In genomic region chr19:53875602-53876340, GRCh38 we compare ENCODE assay signal across 18 cellular contexts. TPM values are rescaled to one million over a fixed set of nuclear protein-coding genes. Genes with fewer than 3 reads are reported as not detected.
A peak's percentile ranks its signal among the peaks of the same experiment; 100 is the strongest.
DNase-seq lines count a peak whose midpoint lies in the region; ATAC-seq, FAIRE-seq and TF ChIP-seq lines count a peak whose summit lies in the region.
"Had no signal": no experiment of that assay in that cellular context is flagged by ENCODE, and none has a peak within 500 bp of the region (broad histone marks: within the 10 kb centered on the region; RNA-seq: fewer than 3 reads in every experiment).

No MANE protein-coding gene starts in this region.

- TSS peak; percentile 75 for BruUV-seq in Panc1 (replicated peaks; lab: Mats Ljungman, UMichigan)

- no peak overlapping the region for H2BK12ac ChIP-seq in H1 (ENCODE audit: low read depth, low read length)

- intact Hi-C loops in Panc1 (cut with micrococcal nuclease; ENCODE audit: unreplicated experiment) (no loop called here), testis (cut with DNase I; ENCODE audit: low total_unique reads) (no loop called here)

- H2BK5ac ChIP-seq in H1 (ENCODE audit: low read depth, low read length): no peak overlapping the region

- CTCF ChIA-PET in A549 (lab: Yijun Ruan, JAX) (interaction anchor here (1.0 to 2.2 kb wide), 6 partner anchors 9 to 261 kb away, joined by 3 to 7 read pairs (median 4); no protein-coding TSS in a partner anchor), Panc1 (lab: Charles Lee) (interaction anchor here (0.6 to 0.7 kb wide), 2 partner anchors 16 to 72 kb away, joined by 3 to 5 read pairs; no protein-coding TSS in a partner anchor), H1 (lab: Charles Lee; ENCODE audit: partially characterized antibody) (interaction anchor here (1.0 to 2.1 kb wide), 6 partner anchors 19 to 148 kb away, joined by 3 to 8 read pairs (median 6); no protein-coding TSS in a partner anchor)

- no peak for ATAC-seq in A549
- no peak for ATAC-seq in Panc1
- ATAC-seq in GM19397 (IDR thresholded peaks at IDR 0.05; ENCODE audit: unreplicated experiment): no peak
- no peak for ATAC-seq in GM18909 (IDR thresholded peaks at IDR 0.05; ENCODE audit: poor library complexity, unreplicated experiment)

- POLR2A ChIA-PET in A549 (lab: Yijun Ruan, JAX): interaction anchor here (1.1 to 2.3 kb wide), 2 partner anchors 8 to 105 kb away, joined by 6 to 12 read pairs; partner anchors contain the start of gene MYADM
- POLR2A ChIA-PET in Panc1 (lab: Charles Lee): interaction anchor here (0.5 to 3.0 kb wide), 3 partner anchors 8 to 585 kb away, joined by 7 to 16 read pairs (median 8); partner anchors contain the start of gene MYADM
- POLR2A ChIA-PET in H1 (lab: Charles Lee; ENCODE audit: partially characterized antibody): interaction anchor here (0.9 to 4.5 kb wide), 7 partner anchors 9 to 107 kb away, joined by 3 to 96 read pairs (median 4); partner anchors contain the start of gene MYADM

- H3K9ac ChIP-seq in BLaER1: 0 out of 2 replicates have a peak overlapping the region, but pooled peaks have one; percentile 62
- no peak overlapping the region for H3K9ac ChIP-seq in H1 (replicated peaks in 1 of 4; ENCODE audit: extremely low read depth in 1 of 4, low read depth in 3 of 4, low read length in 3 of 4)

- in situ Hi-C loops in Panc1 (cut with HindIII; ENCODE audit: low pct_unique_long_range_greater_than_20kb, low sequenced_read_pairs): no loop called here

- no peak overlapping the region for H2BK15ac ChIP-seq in H1 (ENCODE audit: low read length)

- no peak for TF ChIP-seq EP300 in A549 (IDR thresholded peaks at IDR 0.05)
- TF ChIP-seq EP300 in H1 (IDR thresholded peaks at IDR 0.05; ENCODE audit: borderline replicate concordance in 1 of 2, low read depth in 2 of 2, low read length in 2 of 2): no peak

- no peak overlapping the region for H4K5ac ChIP-seq in H1 (ENCODE audit: insufficient read length, low read depth, low read length)

- H3K4me1 ChIP-seq in A549 (no peaks in the 10 kb centered on the region; the same call in 2 of the 3 replicates), BLaER1 (peaks cover 95% of the 10 kb centered on the region), Panc1 (ENCODE audit: control insufficient read depth, insufficient read depth, low read length) (peaks cover 45% of the 10 kb centered on the region), H1 (replicated peaks in 1 of 4; ENCODE audit: control insufficient read depth in 3 of 4, insufficient read depth in 4 of 4, low read length in 3 of 4) (peaks cover 0 to 6% (median 4%) of the 10 kb centered on the region in 4 experiments; a peak in 6 of 7 replicates), testis (peaks cover 12% of the 10 kb centered on the region)
- H3K4me1 ChIP-seq: BE2C, prostate gland had no signal

- TF ChIP-seq POLR2A in A549 (IDR thresholded peaks at IDR 0.05; ENCODE audit: low read length): no peak
- peak; percentile 27 to 53; a peak in 1 of 3 replicates for TF ChIP-seq POLR2A in H1 (IDR thresholded peaks at IDR 0.05; ENCODE audit: control extremely low read depth in 1 of 2, low read depth in 2 of 2, low read length in 2 of 2)
- TF ChIP-seq POLR2A in testis (IDR thresholded peaks at IDR 0.05): no peak

- no peak overlapping the region for H3K4me3 ChIP-seq in A549
- no peak overlapping the region for H3K4me3 ChIP-seq in BLaER1
- H3K4me3 ChIP-seq in Panc1 (ENCODE audit: low read depth in 2 of 2, low read length in 2 of 2): no peak overlapping the region
- H3K4me3 ChIP-seq in H1 (ENCODE audit: extremely low read depth in 1 of 4, insufficient read depth in 2 of 4, low read depth in 3 of 4, low read length in 4 of 4): no peak overlapping the region
- no peak overlapping the region for H3K4me3 ChIP-seq in testis
- H3K4me3 ChIP-seq: lung, MG63, prostate gland, smooth muscle cell had no signal

- no peak overlapping the region for H3K4ac ChIP-seq in H1 (replicated peaks; ENCODE audit: insufficient read length, low read depth, low read length)

- no peak overlapping the region for H2AFZ ChIP-seq in H1 (ENCODE audit: low read length)

- DNase-seq in A549 (ENCODE audit: low read depth in 1 of 2, low spot score in 1 of 2) (no peak), Panc1 (ENCODE audit: low read depth, low spot score) (no peak), H1 (ENCODE audit: low read depth in 1 of 2, low spot score in 2 of 2) (no peak), testis (no peak)
- DNase-seq: activated CD4-positive, alpha-beta T cell treated with anti-CD3 and anti-CD28 coated beads, Interleukin-2, amount 50 U/mL, for 48 hours; anterior cingulate cortex; BE2C; MG63; NCI-H1436 treated with DMSO at 0.1 percent for 48 hours; stimulated activated CD8-positive, alpha-beta memory T cell treated with anti-CD3 and anti-CD28 coated beads, Interleukin-4, amount 100 ng/mL, for 48 hours had no signal

- 93% methylated on average over 17 of the region's 17 CpGs for WGBS in A549 (ENCODE audit: missing lambda C conversion rate)
- 93% methylated on average over 17 of the region's 17 CpGs; no CpG with 5 or more reads in 1 of the 2 experiments for WGBS in H1 (ENCODE audit: extremely low coverage in 1 of 2, insufficient coverage in 1 of 2, insufficient read length in 1 of 2, insufficient replicate concordance in 2 of 2, low coverage in 1 of 2, low lambda C conversion rate in 2 of 2, missing lambda C conversion rate in 1 of 2), 2 experiments
- WGBS in testis, 2 donors: 65 to 75% methylated on average over 17 of the region's 17 CpGs

- no peaks in the 10 kb centered on the region for H3K27me3 ChIP-seq in BLaER1
- no peaks in the 10 kb centered on the region for H3K27me3 ChIP-seq in Panc1 (ENCODE audit: control insufficient read depth, insufficient read depth, low read length)
- peaks cover 0 to 3% (median 0%) of the 10 kb centered on the region in 4 experiments; a peak in 2 of 7 replicates for H3K27me3 ChIP-seq in H1 (replicated peaks in 1 of 4; ENCODE audit: control insufficient read depth in 3 of 4, extremely low read depth in 1 of 4, insufficient read depth in 3 of 4, low read length in 3 of 4)
- no peaks in the 10 kb centered on the region for H3K27me3 ChIP-seq in testis
- H3K27me3 ChIP-seq: BE2C had no signal

- H4K8ac ChIP-seq in H1 (ENCODE audit: extremely low read depth, insufficient read depth, low read length): no peak overlapping the region

- no peak overlapping the region for H2AK5ac ChIP-seq in H1 (ENCODE audit: low read depth, low read length)

- H3K23me2 ChIP-seq in H1 (ENCODE audit: low read depth, low read length): peaks cover 8% of the 10 kb centered on the region

- H3K4me2 ChIP-seq in A549 (no peak overlapping the region), BLaER1 (peak overlapping the region; percentile 91), H1 (ENCODE audit: insufficient read depth in 1 of 2, low read depth in 2 of 2, low read length in 2 of 2) (no peak overlapping the region)
- H3K4me2 ChIP-seq: smooth muscle cell had no signal

- H3K14ac ChIP-seq in H1 (ENCODE audit: insufficient read length): no peak overlapping the region

- H4K20me1 ChIP-seq in BLaER1: peaks cover 66% of the 10 kb centered on the region
- peaks cover 1 to 9% of the 10 kb centered on the region in 2 experiments for H4K20me1 ChIP-seq in H1 (replicated peaks in 1 of 2; ENCODE audit: control insufficient read depth in 1 of 2, insufficient read depth in 2 of 2, low read length in 2 of 2)

- H3K23ac ChIP-seq in H1 (ENCODE audit: insufficient read length): no peak overlapping the region

- TF ChIP-seq RAD21 in A549 (conservative IDR thresholded peaks at IDR 0.05 in 1 of 2, IDR thresholded peaks at IDR 0.05 in 1 of 2) (no peak), H1 (IDR thresholded peaks at IDR 0.05 in 1 of 2, conservative IDR thresholded peaks at IDR 0.05 in 1 of 2; ENCODE audit: low read depth in 2 of 2, low read length in 2 of 2) (no peak)

- no peak overlapping the region for H3K56ac ChIP-seq in H1 (replicated peaks; ENCODE audit: insufficient read length, low read depth, low read length)

- FAIRE-seq in A549 (lab: Jason Lieb, UNC) (no peak), H1 (lab: Jason Lieb, UNC) (no peak)
- FAIRE-seq: endometrium, RCC 7860 had no signal

- TF ChIP-seq CTCF in A549 (IDR thresholded peaks at IDR 0.05) (no peak), Panc1 (IDR thresholded peaks at IDR 0.05) (no peak), H1 (IDR thresholded peaks at IDR 0.05; ENCODE audit: control extremely low read depth in 1 of 3, insufficient read depth in 1 of 3, low read depth in 1 of 3, low read length in 3 of 3) (no peak), testis (IDR thresholded peaks at IDR 0.05) (no peak)

- H3K9me3 ChIP-seq in A549: no peaks in the 10 kb centered on the region
- no peaks in the 10 kb centered on the region for H3K9me3 ChIP-seq in BLaER1
- H3K9me3 ChIP-seq in Panc1 (ENCODE audit: control insufficient read depth, insufficient read depth, low read depth, low read length): no peaks in the 10 kb centered on the region
- no peaks in the 10 kb centered on the region for H3K9me3 ChIP-seq in H1 (ENCODE audit: insufficient read depth in 2 of 2, low read depth in 1 of 2, low read length in 1 of 2)
- no peaks in the 10 kb centered on the region for H3K9me3 ChIP-seq in testis
- H3K9me3 ChIP-seq: BE2C, MG63, prostate gland had no signal

- H2BK120ac ChIP-seq in H1 (replicated peaks; ENCODE audit: low read depth, low read length): no peak overlapping the region

- H3K27ac ChIP-seq in A549 (no peak overlapping the region), BLaER1 (0 out of 2 replicates have a peak overlapping the region, but pooled peaks have one; percentile 18), Panc1 (ENCODE audit: low read length) (peak overlapping the region; percentile 24; the same call in 1 of the 2 replicates), H1 (ENCODE audit: low read depth, low read length) (no peak overlapping the region), testis (peak overlapping the region in 1 of 2 donors; percentile 43)
- H3K27ac ChIP-seq: prostate gland had no signal

- peaks cover 6% of the 10 kb centered on the region; the same call in 1 of the 2 replicates for H3K79me1 ChIP-seq in H1 (ENCODE audit: low read depth, low read length)

- no peak overlapping the region for H3K18ac ChIP-seq in H1 (ENCODE audit: extremely low read depth, low read length)

- H3K79me2 ChIP-seq in H1 (ENCODE audit: control insufficient read depth in 1 of 2, insufficient read depth in 2 of 2, low read length in 2 of 2): peaks cover 0 to 8% of the 10 kb centered on the region in 2 experiments; a peak in 1 of 4 replicates

- no peak overlapping the region for H2BK20ac ChIP-seq in H1 (ENCODE audit: low read length)

- H3K36me3 ChIP-seq in BLaER1: peaks cover 51% of the 10 kb centered on the region
- 0 out of 2 replicates have a peak, but pooled peaks cover 6% of the 10 kb centered on the region for H3K36me3 ChIP-seq in Panc1 (ENCODE audit: control insufficient read depth, insufficient read depth, low read length)
- peaks cover 7 to 30% (median 16%) of the 10 kb centered on the region in 4 experiments; a peak in 6 of 8 replicates for H3K36me3 ChIP-seq in H1 (ENCODE audit: control insufficient read depth in 2 of 4, insufficient read depth in 4 of 4, low read length in 3 of 4)
- no peaks in the 10 kb centered on the region for H3K36me3 ChIP-seq in testis (ENCODE audit: low read depth, missing control alignments)

- H4K91ac ChIP-seq in H1 (replicated peaks; ENCODE audit: insufficient read length, low read length): no peak overlapping the region

RNA-seq across cellular contexts. Expression of gene PRKCG, which starts 6.2 kb away (rescaled TPM):
- polyA plus RNA-seq in A549 (2011; rRNA removed) (0.61 and 0.79 TPM in 2 replicates), A549 (2017; fragmentation: RNase III; extraction: RNeasy Plus Mini Kit Qiagen cat#74134 plus additional on column Dnase treatment) (0.81 to 0.96 TPM (median 0.81 TPM) in 3 replicates), H1 (2011; rRNA removed) (6.1 and 14.0 TPM in 2 replicates), testis (ENCODE audit: insufficient read depth, low read depth, low replicate concordance) (4.3 TPM)
- 1.2 and 1.3 TPM in 2 replicates for polyA plus RNA-seq in A549 (2012; cell fraction: cytosol; rRNA removed)
- polyA plus RNA-seq in A549 (2012; cell fraction: nucleus; rRNA removed): 8.9 and 9.2 TPM in 2 replicates
- polyA minus RNA-seq in A549 (2011; rRNA and poly(A)+ RNA removed): 1.5 and 2.6 TPM in 2 replicates
- total RNA-seq in Panc1 (2021; ENCODE audit: unreplicated experiment) (2.5 TPM), testis (10 to 100 TPM in 1 of 2 donors, 1 to 10 TPM in 1; 3.7 to 10.6 TPM)
- polyA plus RNA-seq in Panc1 (2012; ENCODE audit: insufficient read length): 4.2 TPM
- 10.6 and 12.4 TPM in 2 replicates for total RNA-seq in H1 (2021; fragmentation: NEBNext Ultra II Directional; extraction: Animal tissue kit (Norgen Biotek cat#: 25700))
- polyA plus RNA-seq in H1 (2011; cell fraction: cytosol; rRNA removed): 8.1 TPM
- 50.1 TPM for polyA plus RNA-seq in H1 (2011; cell fraction: nucleus; rRNA removed)
- polyA plus RNA-seq in H1 (2012, experiment 1 of 2): 8.6 to 16.1 TPM (median 13.9 TPM) in 4 replicates
- 7.2 TPM for polyA plus RNA-seq in H1 (2012, experiment 2 of 2)
- polyA plus RNA-seq in H1 (2013, experiment 1 of 2): 11.2 TPM
- 8.9 TPM for polyA plus RNA-seq in H1 (2013, experiment 2 of 2)
- 5.0 and 6.9 TPM in 2 replicates for polyA minus RNA-seq in H1 (2011; rRNA and poly(A)+ RNA removed)
- polyA minus RNA-seq in H1 (2011; cell fraction: cytosol; rRNA and poly(A)+ RNA removed): 8.4 TPM
- polyA minus RNA-seq in H1 (2011; cell fraction: nucleus; rRNA and poly(A)+ RNA removed): 17.3 TPM
- total RNA-seq: smooth muscle cell had no signal

RNA-seq across cellular contexts. Expression of gene MYADM, which starts 8.1 kb away (rescaled TPM):
- 37.7 and 56.1 TPM in 2 replicates for polyA plus RNA-seq in A549 (2011; rRNA removed)
- 83.9 and 158 TPM in 2 replicates for polyA plus RNA-seq in A549 (2012; cell fraction: cytosol; rRNA removed)
- polyA plus RNA-seq in A549 (2012; cell fraction: nucleus; rRNA removed): 385 and 422 TPM in 2 replicates
- polyA plus RNA-seq in A549 (2017; fragmentation: RNase III; extraction: RNeasy Plus Mini Kit Qiagen cat#74134 plus additional on column Dnase treatment): 90.4 to 103 TPM (median 90.7 TPM) in 3 replicates
- polyA minus RNA-seq in A549 (2011; rRNA and poly(A)+ RNA removed): 50.8 and 63.0 TPM in 2 replicates
- total RNA-seq in Panc1 (2021; ENCODE audit: unreplicated experiment): 469 TPM
- polyA plus RNA-seq in Panc1 (2012; ENCODE audit: insufficient read length): 387 TPM
- total RNA-seq in H1 (2021; fragmentation: NEBNext Ultra II Directional; extraction: Animal tissue kit (Norgen Biotek cat#: 25700)): 70.1 and 70.5 TPM in 2 replicates
- polyA plus RNA-seq in H1 (2011; rRNA removed): 74.2 and 122 TPM in 2 replicates
- 18.3 TPM for polyA plus RNA-seq in H1 (2011; cell fraction: cytosol; rRNA removed)
- 43.4 TPM for polyA plus RNA-seq in H1 (2011; cell fraction: nucleus; rRNA removed)
- polyA plus RNA-seq in H1 (2012, experiment 1 of 2): 31.7 to 71.5 TPM (median 58.5 TPM) in 4 replicates
- 49.1 TPM for polyA plus RNA-seq in H1 (2012, experiment 2 of 2)
- 138 TPM for polyA plus RNA-seq in H1 (2013, experiment 1 of 2)
- 150 TPM for polyA plus RNA-seq in H1 (2013, experiment 2 of 2)
- polyA minus RNA-seq in H1 (2011; rRNA and poly(A)+ RNA removed): 13.8 and 14.5 TPM in 2 replicates
- polyA minus RNA-seq in H1 (2011; cell fraction: cytosol; rRNA and poly(A)+ RNA removed): 26.3 TPM
- polyA minus RNA-seq in H1 (2011; cell fraction: nucleus; rRNA and poly(A)+ RNA removed): 21.6 TPM
- total RNA-seq in testis: 10 to 100 TPM; 48.7 to 57.8 TPM
- polyA plus RNA-seq in testis (ENCODE audit: insufficient read depth, low read depth, low replicate concordance): 128 TPM

RNA-seq across cellular contexts. Expression of gene CACNG7, which starts 33.3 kb away (rescaled TPM):
- 11.5 and 12.8 TPM in 2 replicates for polyA plus RNA-seq in A549 (2011; rRNA removed)
- polyA plus RNA-seq in A549 (2012; cell fraction: cytosol; rRNA removed): 26.4 and 37.4 TPM in 2 replicates
- 33.7 and 37.2 TPM in 2 replicates for polyA plus RNA-seq in A549 (2012; cell fraction: nucleus; rRNA removed)
- polyA plus RNA-seq in A549 (2017; fragmentation: RNase III; extraction: RNeasy Plus Mini Kit Qiagen cat#74134 plus additional on column Dnase treatment): 6.3 to 7.6 TPM (median 6.8 TPM) in 3 replicates
- 6.0 and 7.6 TPM in 2 replicates for polyA minus RNA-seq in A549 (2011; rRNA and poly(A)+ RNA removed)
- 7.7 TPM for total RNA-seq in Panc1 (2021; ENCODE audit: unreplicated experiment)
- polyA plus RNA-seq in Panc1 (2012; ENCODE audit: insufficient read length): 50.5 TPM
- total RNA-seq in H1 (2021; fragmentation: NEBNext Ultra II Directional; extraction: Animal tissue kit (Norgen Biotek cat#: 25700)): 28.9 and 29.9 TPM in 2 replicates
- 69.8 and 127 TPM in 2 replicates for polyA plus RNA-seq in H1 (2011; rRNA removed)
- polyA plus RNA-seq in H1 (2011; cell fraction: cytosol; rRNA removed): 64.4 TPM
- polyA plus RNA-seq in H1 (2011; cell fraction: nucleus; rRNA removed): 75.4 TPM
- 33.4 to 44.9 TPM (median 40.2 TPM) in 4 replicates for polyA plus RNA-seq in H1 (2012, experiment 1 of 2)
- polyA plus RNA-seq in H1 (2012, experiment 2 of 2): 33.0 TPM
- 43.8 TPM for polyA plus RNA-seq in H1 (2013, experiment 1 of 2)
- polyA plus RNA-seq in H1 (2013, experiment 2 of 2): 49.1 TPM
- polyA minus RNA-seq in H1 (2011; rRNA and poly(A)+ RNA removed): 16.4 and 25.3 TPM in 2 replicates
- 32.9 TPM for polyA minus RNA-seq in H1 (2011; cell fraction: cytosol; rRNA and poly(A)+ RNA removed)
- 19.4 TPM for polyA minus RNA-seq in H1 (2011; cell fraction: nucleus; rRNA and poly(A)+ RNA removed)
- under 1 TPM; 0.39 to 0.81 TPM for total RNA-seq in testis
- 0.53 TPM for polyA plus RNA-seq in testis (ENCODE audit: insufficient read depth, low read depth, low replicate concordance)
- total RNA-seq: lung, prostate gland had no signal
- polyA plus RNA-seq: lung had no signal

RNA-seq across cellular contexts. Expression of gene NLRP12, which starts 51.7 kb away (rescaled TPM):
- 0.03 and 0.04 TPM in 2 replicates for polyA plus RNA-seq in A549 (2011; rRNA removed)
- 0.01 and 0.03 TPM in 2 replicates for polyA plus RNA-seq in A549 (2012; cell fraction: cytosol; rRNA removed)
- 0.01 TPM in 1 of 2 replicates, not detected in the other for polyA plus RNA-seq in A549 (2012; cell fraction: nucleus; rRNA removed)
- polyA plus RNA-seq in A549 (2017; fragmentation: RNase III; extraction: RNeasy Plus Mini Kit Qiagen cat#74134 plus additional on column Dnase treatment): 0.03 TPM in 1 of 3 replicates, not detected in the others
- 0.25 TPM in 1 of 2 replicates, not detected in the other for polyA minus RNA-seq in A549 (2011; rRNA and poly(A)+ RNA removed)
- total RNA-seq in Panc1 (2021; ENCODE audit: unreplicated experiment): 0.05 TPM
- polyA plus RNA-seq in Panc1 (2012; ENCODE audit: insufficient read length): not detected
- 1.8 and 1.9 TPM in 2 replicates for total RNA-seq in H1 (2021; fragmentation: NEBNext Ultra II Directional; extraction: Animal tissue kit (Norgen Biotek cat#: 25700))
- 1.0 and 2.5 TPM in 2 replicates for polyA plus RNA-seq in H1 (2011; rRNA removed)
- polyA plus RNA-seq in H1 (2011; cell fraction: cytosol; rRNA removed): 2.1 TPM
- polyA plus RNA-seq in H1 (2011; cell fraction: nucleus; rRNA removed): 2.9 TPM
- 0.69 to 1.5 TPM (median 1.1 TPM) in 4 replicates for polyA plus RNA-seq in H1 (2012, experiment 1 of 2)
- polyA plus RNA-seq in H1 (2012, experiment 2 of 2): 0.89 TPM
- polyA plus RNA-seq in H1 (2013, experiment 1 of 2): 1.8 TPM
- 1.7 TPM for polyA plus RNA-seq in H1 (2013, experiment 2 of 2)
- polyA minus RNA-seq in H1 (2011; rRNA and poly(A)+ RNA removed): 2.8 and 5.0 TPM in 2 replicates
- 2.3 TPM for polyA minus RNA-seq in H1 (2011; cell fraction: cytosol; rRNA and poly(A)+ RNA removed)
- 3.6 TPM for polyA minus RNA-seq in H1 (2011; cell fraction: nucleus; rRNA and poly(A)+ RNA removed)
- 1 to 10 TPM in 1 of 2 donors, under 1 TPM in 1; 0.16 to 1.5 TPM for total RNA-seq in testis
- not detected for polyA plus RNA-seq in testis (ENCODE audit: insufficient read depth, low read depth, low replicate concordance)
- polyA plus RNA-seq: smooth muscle cell had no signal

Comparison
In these comparisons a context has a peak if more than half of its experiments do, and no peak if none do; other contexts are left out.
1. H3K27ac ChIP-seq: peak in BLaER1 (single experiment) and Panc1 (single experiment); none in A549 (0 of 2) and H1 (single experiment).
2. POLR2A ChIP-seq: peak in H1 (2 of 2); none in A549 (single experiment) and testis (single experiment).
3. Of the 18 proteins assayed by ChIP-seq in both H1 and A549: peak only in H1: POLR2A; only in A549: none; in both: none; in neither: 17.